ENCODE assay signal across 28 cellular contexts in the genomic region with DNA sequence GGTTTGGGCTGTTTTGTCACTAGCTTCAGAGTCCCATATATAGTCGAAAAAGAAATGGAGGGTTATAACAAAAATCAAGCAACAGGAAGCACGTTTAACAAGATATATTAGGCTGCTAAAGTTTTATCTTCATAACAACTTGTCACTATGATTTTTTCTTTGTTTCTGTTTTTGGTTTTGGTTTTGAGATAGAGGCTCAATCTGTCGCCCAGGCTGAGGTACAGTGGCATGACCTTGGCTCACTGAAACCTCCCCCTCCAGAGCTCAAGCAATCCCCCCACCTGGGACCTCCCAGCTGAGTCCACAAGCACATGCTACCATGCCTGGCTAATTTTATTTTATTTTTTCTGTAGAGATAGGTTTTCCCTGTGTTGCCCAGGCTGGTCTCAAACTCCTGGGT.
"Had no signal": no experiment of that assay in that cellular context is flagged by ENCODE, and none has a peak within 500 bp of the region (broad histone marks: within the 10 kb centered on the region; RNA-seq: fewer than 3 reads in every experiment).

No MANE protein-coding gene starts in this region.

- H3K9me3 ChIP-seq: neutrophil, pancreas, psoas muscle, right lobe of liver, sigmoid colon, stomach, thoracic aorta, thyroid gland, tibial nerve, upper lobe of left lung, uterus had no signal

- H3K27ac Mint-ChIP-seq: naive thymus-derived CD8-positive, alpha-beta T cell; natural killer cell treated with Interleukin-12 subunit alpha and Interleukin-12 subunit beta and Interleukin-15 and Interleukin-18, amount 100 ng/mL, for 72 hours; nephron progenitor cell; progenitor cell of endocrine pancreas; stimulated activated effector memory CD8-positive, alpha-beta T cell treated with anti-CD3 and anti-CD28 coated beads, Interleukin-12 subunit alpha, Interleukin-12 subunit beta, amount 100 ng/mL, for 72 hours; stimulated activated naive B cell treated with anti-CD40 and anti-IgM and Interleukin-4, amounts not matched to agents 10 μg/mL and 1 μg/mL and 100 μg/mL, for 72 hours; stimulated activated naive CD8-positive, alpha-beta T cell treated with anti-CD3 and anti-CD28 coated beads, Interleukin-15, Interleukin-2, amounts not matched to agents 100 ng/mL and 50 ng/mL, for 24 hours had no signal

- H3K9me3 Mint-ChIP-seq: nephron progenitor cell had no signal

- FAIRE-seq: pancreas had no signal

- H3K36me3 ChIP-seq: neutrophil, pancreas, right lobe of liver, sigmoid colon, stomach, thoracic aorta, thyroid gland, tibial nerve, upper lobe of left lung, uterus had no signal

- H3K27me3 ChIP-seq: neutrophil, pancreas, right lobe of liver, sigmoid colon, stomach, thyroid gland, tibial nerve, upper lobe of left lung, uterus had no signal

- H3K27me3 Mint-ChIP-seq: naive thymus-derived CD8-positive, alpha-beta T cell; natural killer cell treated with Interleukin-12 subunit alpha and Interleukin-12 subunit beta and Interleukin-15 and Interleukin-18, amount 100 ng/mL, for 72 hours; progenitor cell of endocrine pancreas; stimulated activated naive B cell treated with anti-CD40 and anti-IgM and Interleukin-4, amounts not matched to agents 10 μg/mL and 1 μg/mL and 100 μg/mL, for 72 hours; stimulated activated naive CD8-positive, alpha-beta T cell treated with anti-CD3 and anti-CD28 coated beads, Interleukin-15, Interleukin-2, amounts not matched to agents 100 ng/mL and 50 ng/mL, for 24 hours had no signal

- H3K4me1 ChIP-seq: pancreas, psoas muscle, right lobe of liver, sigmoid colon, stomach, thyroid gland, tibial nerve, upper lobe of left lung, uterus had no signal

- H3K4me3 Mint-ChIP-seq: naive thymus-derived CD8-positive, alpha-beta T cell; natural killer cell treated with Interleukin-12 subunit alpha and Interleukin-12 subunit beta and Interleukin-15 and Interleukin-18, amount 100 ng/mL, for 72 hours; nephron progenitor cell; neural crest cell; stimulated activated effector memory CD8-positive, alpha-beta T cell treated with anti-CD3 and anti-CD28 coated beads, Interleukin-12 subunit alpha, Interleukin-12 subunit beta, amount 100 ng/mL, for 72 hours; stimulated activated naive B cell treated with anti-CD40 and anti-IgM and Interleukin-4, amounts not matched to agents 10 μg/mL and 1 μg/mL and 100 μg/mL, for 72 hours; stimulated activated naive CD8-positive, alpha-beta T cell treated with anti-CD3 and anti-CD28 coated beads, Interleukin-15, Interleukin-2, amounts not matched to agents 100 ng/mL and 50 ng/mL, for 24 hours had no signal

- H3K4me1 Mint-ChIP-seq: naive thymus-derived CD8-positive, alpha-beta T cell; nephron progenitor cell; neural crest cell; stimulated activated effector memory CD8-positive, alpha-beta T cell treated with anti-CD3 and anti-CD28 coated beads, Interleukin-12 subunit alpha, Interleukin-12 subunit beta, amount 100 ng/mL, for 72 hours; stimulated activated naive B cell treated with anti-CD40 and anti-IgM and Interleukin-4, amounts not matched to agents 10 μg/mL and 1 μg/mL and 100 μg/mL, for 72 hours had no signal

- DNase-seq: naive thymus-derived CD8-positive, alpha-beta T cell; nephron progenitor cell; nucleus accumbens; pancreas; psoas muscle; right cardiac atrium; right lobe of liver; sigmoid colon; small intestine; stimulated activated CD4-positive, alpha-beta T cell treated with anti-CD3 and anti-CD28 coated beads, Interleukin-15, amount 100 ng/mL, for 24 hours; stimulated activated CD4-positive, alpha-beta T cell treated with anti-CD3 and anti-CD28 coated beads, Interleukin-2, amount 100 ng/mL, for 24 hours; stimulated activated CD4-positive, alpha-beta T cell treated with anti-CD3 and anti-CD28 coated beads, Interleukin-2, amount 100 ng/mL, for 48 hours; stimulated activated CD4-positive, alpha-beta T cell treated with anti-CD3 and anti-CD28 coated beads, Interleukin-4, amount 100 ng/mL, for 24 hours; stimulated activated naive B cell treated with anti-CD40 and anti-IgM and Interleukin-4, amounts not matched to agents 10 μg/mL and 1 μg/mL and 100 μg/mL, for 72 hours; stimulated activated naive CD4-positive, alpha-beta T cell treated with Interleukin-2 at 50 U/mL for 16 hours; stomach; thyroid gland; trophoblast cell; upper lobe of left lung; uterus had no signal

- ATAC-seq: naive thymus-derived CD8-positive, alpha-beta T cell; natural killer cell treated with Interleukin-12 subunit alpha and Interleukin-12 subunit beta and Interleukin-15 and Interleukin-18, amount 100 ng/mL, for 72 hours; pancreas; psoas muscle; right cardiac atrium; right lobe of liver; stimulated activated effector memory CD8-positive, alpha-beta T cell treated with anti-CD3 and anti-CD28 coated beads, Interleukin-12 subunit alpha, Interleukin-12 subunit beta, amount 100 ng/mL, for 72 hours; stimulated activated naive B cell treated with anti-CD40 and anti-IgM and Interleukin-4, amounts not matched to agents 10 μg/mL and 1 μg/mL and 100 μg/mL, for 72 hours had no signal

- H3K27ac ChIP-seq: neutrophil, pancreas, psoas muscle, right lobe of liver, sigmoid colon, stomach, thoracic aorta, thyroid gland, tibial nerve, upper lobe of left lung, uterus had no signal

- H3K4me3 ChIP-seq: pancreas, psoas muscle, right lobe of liver, sigmoid colon, stomach, thoracic aorta, thyroid gland, tibial nerve, upper lobe of left lung, uterus had no signal

- H3K36me3 Mint-ChIP-seq: stimulated activated effector memory CD8-positive, alpha-beta T cell treated with anti-CD3 and anti-CD28 coated beads, Interleukin-12 subunit alpha, Interleukin-12 subunit beta, amount 100 ng/mL, for 72 hours; stimulated activated naive B cell treated with anti-CD40 and anti-IgM and Interleukin-4, amounts not matched to agents 10 μg/mL and 1 μg/mL and 100 μg/mL, for 72 hours had no signal
